ENCODE assay signal across 9 cellular contexts in the genomic region with DNA sequence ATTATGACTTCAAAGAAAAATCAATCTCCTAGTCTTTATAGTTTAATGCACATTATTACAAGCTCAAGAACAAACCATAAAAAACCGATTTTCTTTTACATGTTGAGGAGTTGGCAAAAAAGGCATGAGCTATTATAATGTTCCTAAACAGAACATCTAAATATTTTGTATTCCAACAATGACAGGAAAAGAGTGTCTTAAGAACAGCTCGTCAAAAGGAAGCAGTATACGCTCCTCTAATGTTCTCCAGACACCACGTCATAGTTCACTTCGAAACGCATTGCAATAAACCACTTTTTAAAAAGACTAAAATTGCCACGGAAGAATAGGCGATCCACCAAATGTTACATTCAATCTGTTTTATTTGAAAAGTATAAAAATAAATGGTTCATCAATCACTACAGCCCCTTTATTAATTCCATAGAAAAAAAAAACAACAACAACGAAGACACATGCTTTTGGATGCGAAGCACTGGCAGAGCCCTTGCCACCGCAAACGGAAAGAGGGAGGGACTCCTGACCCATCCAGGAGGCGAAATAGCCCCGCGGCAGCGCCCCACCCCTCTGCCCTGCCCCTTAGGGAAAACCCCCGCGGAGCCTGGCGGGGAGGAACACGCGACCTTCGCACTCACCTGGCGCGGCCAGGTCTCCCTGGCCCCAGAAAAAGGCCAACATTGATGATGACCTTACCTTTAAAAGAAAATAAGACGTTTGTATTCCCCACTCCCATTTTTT. TPM values are rescaled to one million over a fixed set of nuclear protein-coding genes. Genes with fewer than 3 reads are reported as not detected.
A peak's percentile ranks its signal among the peaks of the same experiment; 100 is the strongest.
DNase-seq lines count a peak whose midpoint lies in the region; ATAC-seq lines count a peak whose summit lies in the region.
"Had no signal": no experiment of that assay in that cellular context is flagged by ENCODE, and none has a peak within 500 bp of the region (broad histone marks: within the 10 kb centered on the region; RNA-seq: fewer than 3 reads in every experiment).

No MANE protein-coding gene starts in this region.

- H3K27ac Mint-ChIP-seq in dendritic cell treated with granulocyte-macrophage colony-stimulating factor and Interleukin-4, amounts not matched to agents 40 ng/mL and 50 ng/mL, for 4 days, result peak overlapping the region; percentile 80
- H3K27ac Mint-ChIP-seq: stimulated activated naive CD8-positive, alpha-beta T cell treated with anti-CD3 and anti-CD28 coated beads, Interleukin-15, amount 100 ng/mL, for 72 hours had no signal

- H3K27me3 ChIP-seq in HUES64 (ENCODE audit: insufficient read depth, low read length) (peaks cover 17% of the 10 kb centered on the region), skeletal muscle satellite cell (ENCODE audit: control insufficient read depth, insufficient read depth, low read length) (peaks cover 4% of the 10 kb centered on the region)

- H3K9me3 ChIP-seq in HUES64 (ENCODE audit: insufficient read depth, low read depth, low read length) (no peaks in the 10 kb centered on the region), skeletal muscle satellite cell (replicated peaks; ENCODE audit: low read length) (no peaks in the 10 kb centered on the region)

- H3K27ac ChIP-seq in HUES64 (ENCODE audit: low read depth, low read length), result no peak overlapping the region

- H3K4me3 Mint-ChIP-seq in dendritic cell treated with granulocyte-macrophage colony-stimulating factor and Interleukin-4, amounts not matched to agents 40 ng/mL and 50 ng/mL, for 4 days, result peak overlapping the region; percentile 70
- H3K4me3 Mint-ChIP-seq: stimulated activated naive CD8-positive, alpha-beta T cell treated with anti-CD3 and anti-CD28 coated beads, Interleukin-15, amount 100 ng/mL, for 72 hours had no signal

- no peak overlapping the region for H3K9ac ChIP-seq in HUES64 (ENCODE audit: low read depth, low read length)
- H3K9ac ChIP-seq in skeletal muscle satellite cell (ENCODE audit: low read depth, low read length), result peak overlapping the region; percentile 69

- H3K4me2 ChIP-seq in skeletal muscle satellite cell (ENCODE audit: low read length), result peak overlapping the region; percentile 82

- H3K4me1 ChIP-seq in HUES64 (ENCODE audit: insufficient read depth, low read length) (peaks cover 18% of the 10 kb centered on the region), skeletal muscle satellite cell (ENCODE audit: control insufficient read depth, insufficient read depth, low read length) (peaks cover 19% of the 10 kb centered on the region)

- peak; percentile 74 for DNase-seq in left lobe of liver (ENCODE audit: low spot score)
- DNase-seq in NK-92 (lab: John Stamatoyannopoulos, UW; ENCODE audit: unreplicated experiment), result no peak
- DNase-seq in NCI-H82 (lab: John Stamatoyannopoulos, UW), result no peak
- DNase-seq in NCI-H2081 (lab: John Stamatoyannopoulos, UW), result no peak
- DNase-seq in COLO829 (ENCODE audit: low spot score), result no peak
- DNase-seq: stimulated activated naive CD8-positive, alpha-beta T cell treated with anti-CD3 and anti-CD28 coated beads, Interleukin-15, amount 100 ng/mL, for 72 hours had no signal

- 17% methylated on average over 24 of the region's 25 CpGs for WGBS in HUES64

- intact Hi-C loops in dendritic cell treated with granulocyte-macrophage colony-stimulating factor and Interleukin-4, amounts not matched to agents 40 ng/mL and 50 ng/mL, for 4 days (cut with micrococcal nuclease), result no loop called here

- peaks cover 77% of the 10 kb centered on the region for H3K4me1 Mint-ChIP-seq in dendritic cell treated with granulocyte-macrophage colony-stimulating factor and Interleukin-4, amounts not matched to agents 40 ng/mL and 50 ng/mL, for 4 days (ENCODE audit: low read depth)

- H3K36me3 ChIP-seq in HUES64 (ENCODE audit: insufficient read depth, low read length) (no peaks in the 10 kb centered on the region), skeletal muscle satellite cell (ENCODE audit: insufficient read depth, low read length) (no peaks in the 10 kb centered on the region)

- H3K36me3 Mint-ChIP-seq in dendritic cell treated with granulocyte-macrophage colony-stimulating factor and Interleukin-4, amounts not matched to agents 40 ng/mL and 50 ng/mL, for 4 days (ENCODE audit: low read depth), result peaks cover 74% of the 10 kb centered on the region

- no peaks in the 10 kb centered on the region for H3K27me3 Mint-ChIP-seq in dendritic cell treated with granulocyte-macrophage colony-stimulating factor and Interleukin-4, amounts not matched to agents 40 ng/mL and 50 ng/mL, for 4 days
- H3K27me3 Mint-ChIP-seq: stimulated activated naive CD8-positive, alpha-beta T cell treated with anti-CD3 and anti-CD28 coated beads, Interleukin-15, amount 100 ng/mL, for 72 hours had no signal

- H3K4me3 ChIP-seq in HUES64 (ENCODE audit: low read length), result peak overlapping the region; percentile 60
- H3K4me3 ChIP-seq in skeletal muscle satellite cell (ENCODE audit: low read length), result peak overlapping the region; percentile 44

- peak; percentile 77 for ATAC-seq in left lobe of liver

- no peaks in the 10 kb centered on the region for H3K9me3 Mint-ChIP-seq in dendritic cell treated with granulocyte-macrophage colony-stimulating factor and Interleukin-4, amounts not matched to agents 40 ng/mL and 50 ng/mL, for 4 days
- H3K9me3 Mint-ChIP-seq: stimulated activated naive CD8-positive, alpha-beta T cell treated with anti-CD3 and anti-CD28 coated beads, Interleukin-15, amount 100 ng/mL, for 72 hours had no signal

RNA-seq across cellular contexts. Expression of a gene that starts 45.8 kb away (rescaled TPM):
- polyA plus RNA-seq in HUES64 (2013, experiment 1 of 2), result 4.3 TPM
- polyA plus RNA-seq in HUES64 (2013, experiment 2 of 2), result 6.5 TPM
- total RNA-seq in left lobe of liver, result 24.1 TPM
- 3.1 and 6.8 TPM in 2 replicates for total RNA-seq in skeletal muscle satellite cell (2012; rRNA removed)
